ENCODE assay signal across 2 cellular contexts in the genomic region with DNA sequence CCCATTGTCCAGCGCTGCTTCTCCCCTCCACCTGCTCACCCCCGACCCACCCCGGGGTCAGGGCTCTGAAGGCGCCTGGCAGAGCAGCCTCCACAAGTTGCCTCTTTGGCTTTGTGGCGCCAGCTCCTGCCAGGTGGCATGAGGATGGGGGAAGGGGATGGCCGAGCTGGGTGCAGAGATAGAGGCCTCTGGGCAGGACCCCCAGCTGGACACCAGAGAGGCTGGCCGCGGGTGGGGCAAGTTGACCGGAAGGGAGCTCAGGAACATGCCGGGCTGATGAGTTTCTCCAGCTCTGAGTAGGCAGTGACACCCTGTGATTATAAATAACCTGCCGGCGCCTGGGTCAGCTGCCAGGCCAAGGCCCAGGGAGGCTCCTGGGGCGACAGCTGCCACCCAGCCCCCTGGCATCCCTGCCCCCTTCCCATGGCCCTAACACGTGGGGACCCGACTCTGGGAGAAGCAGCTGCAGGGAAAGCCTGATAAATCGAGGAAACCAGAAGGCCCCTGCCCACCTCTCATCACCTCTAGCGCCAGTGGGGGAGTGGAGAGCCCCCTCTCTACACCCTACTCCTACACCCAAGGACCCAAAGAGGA.
TF ChIP-seq lines count a peak whose summit lies in the region.

No MANE protein-coding gene starts in this region.

TF ChIP-seq in HCT116, 20 proteins besides CTCF, POLR2A, EP300 and RAD21:
- TF ChIP-seq SIN3A (IDR thresholded peaks at IDR 0.05; ENCODE audit: low read depth) (no peak), ZNF274 (IDR thresholded peaks at IDR 0.05; ENCODE audit: low read depth, low read length) (no peak), POLR2AphosphoS5 (IDR thresholded peaks at IDR 0.05; ENCODE audit: low read depth, low read length) (no peak), SP1 (IDR thresholded peaks at IDR 0.05; ENCODE audit: low read depth) (no peak), EZH2 (IDR thresholded peaks at IDR 0.05) (no peak), SRF (IDR thresholded peaks at IDR 0.05; ENCODE audit: low read depth) (no peak), ZFX (IDR thresholded peaks at IDR 0.05) (no peak), YY1 (IDR thresholded peaks at IDR 0.05; ENCODE audit: extremely low read depth, insufficient replicate concordance, low read depth, low read length) (no peak), TCF7L2 (IDR thresholded peaks at IDR 0.05; ENCODE audit: borderline replicate concordance, extremely low read depth, insufficient read depth, insufficient read length) (no peak)
- TF ChIP-seq, protein P1, sequence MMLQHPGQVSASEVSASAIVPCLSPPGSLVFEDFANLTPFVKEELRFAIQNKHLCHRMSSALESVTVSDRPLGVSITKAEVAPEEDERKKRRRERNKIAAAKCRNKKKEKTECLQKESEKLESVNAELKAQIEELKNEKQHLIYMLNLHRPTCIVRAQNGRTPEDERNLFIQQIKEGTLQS (IDR thresholded peaks at IDR 0.05): no peak

TF ChIP-seq in liver, 16 proteins besides CTCF, POLR2A, EP300 and RAD21 (continued from another document):
- TF ChIP-seq, protein P1 (IDR thresholded peaks at IDR 0.05): no peak
- TF ChIP-seq HNF4G (IDR thresholded peaks at IDR 0.05) (no peak), FOXA1 (IDR thresholded peaks at IDR 0.05) (no peak), HNF4A (conservative IDR thresholded peaks at IDR 0.05) (no peak), FOXA2 (IDR thresholded peaks at IDR 0.05) (no peak), EGR1 (IDR thresholded peaks at IDR 0.05; ENCODE audit: low read depth in 2 of 2) (no peak), GABPA (IDR thresholded peaks at IDR 0.05 in 1 of 2, conservative IDR thresholded peaks at IDR 0.05 in 1 of 2) (no peak), JUND (IDR thresholded peaks at IDR 0.05) (no peak)
- TF ChIP-seq, protein P2, sequence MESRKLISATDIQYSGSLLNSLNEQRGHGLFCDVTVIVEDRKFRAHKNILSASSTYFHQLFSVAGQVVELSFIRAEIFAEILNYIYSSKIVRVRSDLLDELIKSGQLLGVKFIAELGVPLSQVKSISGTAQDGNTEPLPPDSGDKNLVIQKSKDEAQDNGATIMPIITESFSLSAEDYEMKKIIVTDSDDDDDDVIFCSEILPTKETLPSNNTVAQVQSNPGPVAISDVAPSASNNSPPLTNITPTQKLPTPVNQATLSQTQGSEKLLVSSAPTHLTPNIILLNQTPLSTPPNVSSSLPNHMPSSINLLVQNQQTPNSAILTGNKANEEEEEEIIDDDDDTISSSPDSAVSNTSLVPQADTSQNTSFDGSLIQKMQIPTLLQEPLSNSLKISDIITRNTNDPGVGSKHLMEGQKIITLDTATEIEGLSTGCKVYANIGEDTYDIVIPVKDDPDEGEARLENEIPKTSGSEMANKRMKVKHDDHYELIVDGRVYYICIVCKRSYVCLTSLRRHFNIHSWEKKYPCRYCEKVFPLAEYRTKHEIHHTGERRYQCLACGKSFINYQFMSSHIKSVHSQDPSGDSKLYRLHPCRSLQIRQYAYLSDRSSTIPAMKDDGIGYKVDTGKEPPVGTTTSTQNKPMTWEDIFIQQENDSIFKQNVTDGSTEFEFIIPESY (IDR thresholded peaks at IDR 0.05): no peak
TF ChIP-seq in liver: peak in this region for 0.
